8 cellular contexts compared by ENCODE assay signal in the genomic region with DNA sequence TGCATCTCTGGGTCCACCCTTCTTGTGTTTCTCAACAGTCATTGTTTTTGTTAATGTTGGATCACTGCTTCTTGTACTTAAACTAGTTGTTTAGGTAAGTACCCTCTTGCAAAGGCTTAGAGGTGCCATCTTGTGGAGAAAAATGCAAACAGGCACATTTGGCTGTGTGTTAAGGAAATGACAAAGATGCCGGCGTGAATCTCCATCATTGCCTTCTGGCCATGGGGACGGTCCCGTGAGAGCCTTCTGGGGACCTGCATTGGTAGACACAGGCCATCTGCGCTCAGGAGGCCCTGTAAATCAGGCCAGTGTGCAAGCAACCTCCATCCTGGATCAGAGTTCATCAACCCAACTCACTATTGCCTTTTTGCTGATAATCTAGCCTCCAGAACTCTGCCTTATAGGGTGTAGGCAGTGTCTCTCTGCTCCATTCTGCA.
DNase-seq lines count a peak whose midpoint lies in the region; ATAC-seq and TF ChIP-seq lines count a peak whose summit lies in the region.

No MANE protein-coding gene starts in this region.

- H3K4me3 ChIP-seq in BE2C (ENCODE audit: low read depth, low read length) (no peak overlapping the region), Panc1 (ENCODE audit: low read depth in 2 of 2, low read length in 2 of 2) (no peak overlapping the region), neural progenitor cell (no peak overlapping the region), suprapubic skin (no peak overlapping the region)

- POLR2A ChIA-PET in Panc1 (lab: Charles Lee), result no interaction called here

- TF ChIP-seq EP300 in suprapubic skin (IDR thresholded peaks at IDR 0.05), result no peak

- no peaks in the 10 kb centered on the region for H3F3A ChIP-seq in neural progenitor cell (ENCODE audit: low read depth)

- H3K4me3 Mint-ChIP-seq in neural progenitor cell, result no peak overlapping the region

- peak; percentile 80 for ATAC-seq in Panc1
- ATAC-seq in HG03457 (IDR thresholded peaks at IDR 0.05; ENCODE audit: unreplicated experiment), result no peak

- H3K36me3 Mint-ChIP-seq in neural progenitor cell, result no peaks in the 10 kb centered on the region

- no TSS peak for BruUV-seq in Panc1 (replicated peaks; lab: Mats Ljungman, UMichigan)

- H3K9ac ChIP-seq in neural progenitor cell, result no peak overlapping the region

- WGBS in suprapubic skin, result 53% methylated on average over 5 of the region's 5 CpGs

- no peaks in the 10 kb centered on the region for H3K9me3 Mint-ChIP-seq in neural progenitor cell

- H3K4me1 ChIP-seq in BE2C (no peaks in the 10 kb centered on the region; the same call in 1 of the 2 replicates), Panc1 (ENCODE audit: control insufficient read depth, insufficient read depth, low read length) (no peaks in the 10 kb centered on the region), neural progenitor cell (peaks cover 12% of the 10 kb centered on the region), suprapubic skin (peaks cover 10% of the 10 kb centered on the region)

- H3K27ac ChIP-seq in Panc1 (ENCODE audit: low read length) (no peak overlapping the region), neural progenitor cell (no peak overlapping the region), suprapubic skin (no peak overlapping the region)

- no peaks in the 10 kb centered on the region for H3K9me3 ChIP-seq in BE2C
- H3K9me3 ChIP-seq in Panc1 (ENCODE audit: control insufficient read depth, insufficient read depth, low read depth, low read length), result no peaks in the 10 kb centered on the region
- H3K9me3 ChIP-seq in neural progenitor cell (ENCODE audit: low read depth), result no peaks in the 10 kb centered on the region
- H3K9me3 ChIP-seq in suprapubic skin, result no peaks in the 10 kb centered on the region

- CTCF ChIA-PET in Panc1 (lab: Charles Lee), result no interaction called here

- TF ChIP-seq POLR2A in erythroblast (IDR thresholded peaks at IDR 0.05; ENCODE audit: low read length), result no peak
- no peak for TF ChIP-seq POLR2A in suprapubic skin (IDR thresholded peaks at IDR 0.05)

- H3K79me2 ChIP-seq in neural progenitor cell (ENCODE audit: low read depth), result no peaks in the 10 kb centered on the region

- no peaks in the 10 kb centered on the region for H4K20me1 ChIP-seq in neural progenitor cell (ENCODE audit: low read depth)

- H3K36me3 ChIP-seq in BE2C (no peaks in the 10 kb centered on the region), Panc1 (ENCODE audit: control insufficient read depth, insufficient read depth, low read length) (no peaks in the 10 kb centered on the region), neural progenitor cell (no peaks in the 10 kb centered on the region), suprapubic skin (no peaks in the 10 kb centered on the region)

- TF ChIP-seq CTCF in BE2C (IDR thresholded peaks at IDR 0.05; ENCODE audit: low read depth, low read length) (peak; percentile 69), Panc1 (IDR thresholded peaks at IDR 0.05) (peak; percentile 75), neural progenitor cell (IDR thresholded peaks at IDR 0.05) (peak; percentile 74), suprapubic skin (IDR thresholded peaks at IDR 0.05) (peak in 1 of 2 donors; percentile 32)

- intact Hi-C loops in Panc1 (cut with micrococcal nuclease; ENCODE audit: unreplicated experiment), result loop anchor here (5.0 kb wide), 2 partner anchors 74 to 204 kb away; no protein-coding TSS in a partner anchor

- no peaks in the 10 kb centered on the region for H3K27me3 Mint-ChIP-seq in neural progenitor cell (ENCODE audit: insufficient read depth, low read depth)

- in situ Hi-C loops in Panc1 (cut with HindIII; ENCODE audit: low pct_unique_long_range_greater_than_20kb, low sequenced_read_pairs), result no loop called here

- peak overlapping the region; percentile 73 for H2AFZ ChIP-seq in neural progenitor cell (replicated peaks)

- H3K27me3 ChIP-seq in BE2C (no peaks in the 10 kb centered on the region), Panc1 (ENCODE audit: control insufficient read depth, insufficient read depth, low read length) (no peaks in the 10 kb centered on the region), neural progenitor cell (no peaks in the 10 kb centered on the region), suprapubic skin (no peaks in the 10 kb centered on the region)

- H3K27ac Mint-ChIP-seq in neural progenitor cell, result no peak overlapping the region

- no peaks in the 10 kb centered on the region for H3K4me1 Mint-ChIP-seq in neural progenitor cell

- DNase-seq in BE2C (peak; percentile 36), HCEC 1CT (peak; percentile 77), Panc1 (ENCODE audit: low read depth, low spot score) (peak; percentile 28), erythroblast (lab: John Stamatoyannopoulos, UW) (peak; percentile 7 to 11), neural progenitor cell (ENCODE audit: low spot score) (peak; percentile 74), suprapubic skin (ENCODE audit: low spot score in 2 of 2) (no peak), GDM1 (lab: John Stamatoyannopoulos, UW) (no peak)

- H3K4me2 ChIP-seq in neural progenitor cell, result no peak overlapping the region

Comparison
In these comparisons a context has a peak if more than half of its experiments do, and no peak if none do; other contexts are left out.
1. DNase-seq: peak in BE2C (single experiment), HCEC 1CT (single experiment), Panc1 (single experiment), erythroblast (2 of 2) and neural progenitor cell (single experiment); none in suprapubic skin (0 of 2) and GDM1 (single experiment).